Comparison of ENCODE assay signal across 10 cellular contexts in the genomic region with DNA sequence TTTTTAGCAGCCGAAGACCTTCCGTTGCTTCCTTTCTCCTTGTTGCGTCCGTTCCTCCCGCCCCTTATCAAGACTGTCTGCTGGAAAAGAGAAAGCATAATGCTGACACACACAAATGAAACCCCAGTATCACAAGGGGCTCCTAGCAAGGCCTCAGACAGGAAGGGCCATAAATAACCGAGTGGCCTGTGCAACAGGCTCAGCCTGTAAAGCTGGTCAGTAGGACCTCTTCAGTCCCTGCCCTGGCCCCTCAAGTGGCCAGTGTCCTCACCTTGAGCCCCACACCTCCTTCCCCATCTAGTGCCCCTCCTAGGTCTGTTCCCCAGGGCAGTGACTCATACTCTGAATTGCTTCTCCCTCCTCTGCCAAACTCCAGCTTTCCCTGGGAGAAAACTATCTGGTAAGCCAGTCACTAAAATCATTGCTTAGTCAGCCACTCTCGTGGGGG.
DNase-seq lines count a peak whose midpoint lies in the region; ATAC-seq and TF ChIP-seq lines count a peak whose summit lies in the region.
"Had no signal": no experiment of that assay in that cellular context is flagged by ENCODE, and none has a peak within 500 bp of the region (broad histone marks: within the 10 kb centered on the region; RNA-seq: fewer than 3 reads in every experiment).

No MANE protein-coding gene starts in this region.

- intact Hi-C loops in Right ventricle myocardium inferior (cut with DNase I) = loop anchor here (5.0 kb wide), 2 partner anchors 63 to 102 kb away; no protein-coding TSS in a partner anchor
- intact Hi-C loops in cardiac septum (cut with DNase I) = no loop called here

- no peaks in the 10 kb centered on the region for H3K27me3 Mint-ChIP-seq in mesothelial cell of epicardium (ENCODE audit: low read depth)

- H3K9me3 Mint-ChIP-seq in mesothelial cell of epicardium = no peaks in the 10 kb centered on the region

- no peak for DNase-seq in Right ventricle myocardium inferior (ENCODE audit: missing footprints)
- no peak for DNase-seq in cardiac septum (ENCODE audit: low spot score)
- DNase-seq in dedifferentiated amniotic fluid mesenchymal stem cell (ENCODE audit: extremely low spot score) = peak; percentile 54
- DNase-seq in mesothelial cell of epicardium (ENCODE audit: low spot score in 2 of 2, unreplicated experiment in 2 of 2) = peak in 1 of 2 experiments; percentile 45
- DNase-seq in NCI-H1105 treated with DMSO at 0.1 percent for 48 hours (lab: John Stamatoyannopoulos, UW) = no peak
- DNase-seq in NCI-H510A treated with DMSO at 0.1 percent for 48 hours (lab: John Stamatoyannopoulos, UW) = no peak
- no peak for DNase-seq in NCI-H1436 treated with DMSO at 0.1 percent for 48 hours (lab: John Stamatoyannopoulos, UW)
- DNase-seq: stimulated activated naive CD8-positive, alpha-beta T cell treated with anti-CD3 and anti-CD28 coated beads, Interleukin-15, Interleukin-2, amounts not matched to agents 100 U/mL and 50 U/mL, for 24 hours had no signal

- H3K4me3 Mint-ChIP-seq in mesothelial cell of epicardium = peak overlapping the region; percentile 1
- H3K4me3 Mint-ChIP-seq: neural progenitor cell had no signal

- H3K4me1 Mint-ChIP-seq in mesothelial cell of epicardium = peaks cover 46% of the 10 kb centered on the region

- H3K36me3 Mint-ChIP-seq in mesothelial cell of epicardium = peaks cover 2% of the 10 kb centered on the region

- TF ChIP-seq CTCF in mesothelial cell of epicardium (IDR thresholded peaks at IDR 0.05; ENCODE audit: unreplicated experiment) = no peak

- ATAC-seq in Right ventricle myocardium inferior (peak; percentile 84), HG03442 (IDR thresholded peaks at IDR 0.05; ENCODE audit: unreplicated experiment) (no peak)
- ATAC-seq: stimulated activated naive CD8-positive, alpha-beta T cell treated with anti-CD3 and anti-CD28 coated beads, Interleukin-15, Interleukin-2, amounts not matched to agents 100 U/mL and 50 U/mL, for 24 hours had no signal

- H3K27ac Mint-ChIP-seq in mesothelial cell of epicardium = peak overlapping the region; percentile 97
- H3K27ac Mint-ChIP-seq: neural progenitor cell had no signal
